In genomic region chr12:48788522-48788851, GRCh38 we compare ENCODE assay signal across 1 cellular context.
TF ChIP-seq lines count a peak whose summit lies in the region.

No MANE protein-coding gene starts in this region.

TF ChIP-seq in HCT116, 20 proteins besides CTCF, POLR2A, EP300 and RAD21:
- TF ChIP-seq, protein P1, sequence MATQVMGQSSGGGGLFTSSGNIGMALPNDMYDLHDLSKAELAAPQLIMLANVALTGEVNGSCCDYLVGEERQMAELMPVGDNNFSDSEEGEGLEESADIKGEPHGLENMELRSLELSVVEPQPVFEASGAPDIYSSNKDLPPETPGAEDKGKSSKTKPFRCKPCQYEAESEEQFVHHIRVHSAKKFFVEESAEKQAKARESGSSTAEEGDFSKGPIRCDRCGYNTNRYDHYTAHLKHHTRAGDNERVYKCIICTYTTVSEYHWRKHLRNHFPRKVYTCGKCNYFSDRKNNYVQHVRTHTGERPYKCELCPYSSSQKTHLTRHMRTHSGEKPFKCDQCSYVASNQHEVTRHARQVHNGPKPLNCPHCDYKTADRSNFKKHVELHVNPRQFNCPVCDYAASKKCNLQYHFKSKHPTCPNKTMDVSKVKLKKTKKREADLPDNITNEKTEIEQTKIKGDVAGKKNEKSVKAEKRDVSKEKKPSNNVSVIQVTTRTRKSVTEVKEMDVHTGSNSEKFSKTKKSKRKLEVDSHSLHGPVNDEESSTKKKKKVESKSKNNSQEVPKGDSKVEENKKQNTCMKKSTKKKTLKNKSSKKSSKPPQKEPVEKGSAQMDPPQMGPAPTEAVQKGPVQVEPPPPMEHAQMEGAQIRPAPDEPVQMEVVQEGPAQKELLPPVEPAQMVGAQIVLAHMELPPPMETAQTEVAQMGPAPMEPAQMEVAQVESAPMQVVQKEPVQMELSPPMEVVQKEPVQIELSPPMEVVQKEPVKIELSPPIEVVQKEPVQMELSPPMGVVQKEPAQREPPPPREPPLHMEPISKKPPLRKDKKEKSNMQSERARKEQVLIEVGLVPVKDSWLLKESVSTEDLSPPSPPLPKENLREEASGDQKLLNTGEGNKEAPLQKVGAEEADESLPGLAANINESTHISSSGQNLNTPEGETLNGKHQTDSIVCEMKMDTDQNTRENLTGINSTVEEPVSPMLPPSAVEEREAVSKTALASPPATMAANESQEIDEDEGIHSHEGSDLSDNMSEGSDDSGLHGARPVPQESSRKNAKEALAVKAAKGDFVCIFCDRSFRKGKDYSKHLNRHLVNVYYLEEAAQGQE (IDR thresholded peaks at IDR 0.05; ENCODE audit: low read depth), result no peak
- TF ChIP-seq JUND (IDR thresholded peaks at IDR 0.05) (no peak), YY1 (IDR thresholded peaks at IDR 0.05; ENCODE audit: extremely low read depth, insufficient replicate concordance, low read depth, low read length) (no peak), EGR1 (IDR thresholded peaks at IDR 0.05; ENCODE audit: low read depth) (no peak), CBX3 (IDR thresholded peaks at IDR 0.05; ENCODE audit: low read depth) (no peak), ZFX (IDR thresholded peaks at IDR 0.05) (no peak), EZH2phosphoT487 (IDR thresholded peaks at IDR 0.05; ENCODE audit: borderline replicate concordance) (no peak), MAX (IDR thresholded peaks at IDR 0.05) (no peak), POLR2AphosphoS5 (IDR thresholded peaks at IDR 0.05; ENCODE audit: low read depth, low read length) (no peak), TCF7L2 (IDR thresholded peaks at IDR 0.05; ENCODE audit: borderline replicate concordance, extremely low read depth, insufficient read depth, insufficient read length) (no peak), SP1 (IDR thresholded peaks at IDR 0.05; ENCODE audit: low read depth) (no peak), EZH2 (IDR thresholded peaks at IDR 0.05) (no peak), FOSL1 (IDR thresholded peaks at IDR 0.05; ENCODE audit: low read depth) (no peak), ELF1 (IDR thresholded peaks at IDR 0.05; ENCODE audit: borderline replicate concordance, low read depth) (no peak), SRF (IDR thresholded peaks at IDR 0.05; ENCODE audit: low read depth) (no peak), SIN3A (IDR thresholded peaks at IDR 0.05; ENCODE audit: low read depth) (no peak), CEBPB (IDR thresholded peaks at IDR 0.05; ENCODE audit: low read depth) (no peak)
- TF ChIP-seq, protein P2, sequence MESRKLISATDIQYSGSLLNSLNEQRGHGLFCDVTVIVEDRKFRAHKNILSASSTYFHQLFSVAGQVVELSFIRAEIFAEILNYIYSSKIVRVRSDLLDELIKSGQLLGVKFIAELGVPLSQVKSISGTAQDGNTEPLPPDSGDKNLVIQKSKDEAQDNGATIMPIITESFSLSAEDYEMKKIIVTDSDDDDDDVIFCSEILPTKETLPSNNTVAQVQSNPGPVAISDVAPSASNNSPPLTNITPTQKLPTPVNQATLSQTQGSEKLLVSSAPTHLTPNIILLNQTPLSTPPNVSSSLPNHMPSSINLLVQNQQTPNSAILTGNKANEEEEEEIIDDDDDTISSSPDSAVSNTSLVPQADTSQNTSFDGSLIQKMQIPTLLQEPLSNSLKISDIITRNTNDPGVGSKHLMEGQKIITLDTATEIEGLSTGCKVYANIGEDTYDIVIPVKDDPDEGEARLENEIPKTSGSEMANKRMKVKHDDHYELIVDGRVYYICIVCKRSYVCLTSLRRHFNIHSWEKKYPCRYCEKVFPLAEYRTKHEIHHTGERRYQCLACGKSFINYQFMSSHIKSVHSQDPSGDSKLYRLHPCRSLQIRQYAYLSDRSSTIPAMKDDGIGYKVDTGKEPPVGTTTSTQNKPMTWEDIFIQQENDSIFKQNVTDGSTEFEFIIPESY (IDR thresholded peaks at IDR 0.05; ENCODE audit: extremely low read depth, insufficient replicate concordance, low read length), result no peak
- TF ChIP-seq, protein P3, sequence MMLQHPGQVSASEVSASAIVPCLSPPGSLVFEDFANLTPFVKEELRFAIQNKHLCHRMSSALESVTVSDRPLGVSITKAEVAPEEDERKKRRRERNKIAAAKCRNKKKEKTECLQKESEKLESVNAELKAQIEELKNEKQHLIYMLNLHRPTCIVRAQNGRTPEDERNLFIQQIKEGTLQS (IDR thresholded peaks at IDR 0.05), result no peak
TF ChIP-seq in HCT116: peak in this region for 0.
